12 cellular contexts compared by ENCODE assay signal in the genomic region with DNA sequence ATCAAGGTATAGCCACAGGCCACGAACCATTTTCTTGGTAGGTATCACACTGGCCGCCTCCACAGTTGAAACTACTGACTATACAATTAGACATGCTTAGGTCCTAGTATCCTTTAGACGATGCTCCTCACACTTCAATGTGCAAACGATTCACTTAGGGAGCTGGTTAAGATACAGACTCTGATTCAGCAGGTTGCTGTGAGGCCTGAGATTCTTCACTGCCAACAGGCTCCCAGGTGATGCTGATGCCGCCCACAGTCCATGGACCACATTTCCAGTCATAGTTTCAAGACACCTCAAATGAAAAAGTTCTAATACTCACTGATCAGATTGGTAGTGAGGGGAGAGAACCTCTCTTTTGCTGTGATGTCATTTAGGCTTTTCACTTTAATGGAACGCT. TPM values are rescaled to one million over a fixed set of nuclear protein-coding genes. Genes with fewer than 3 reads are reported as not detected.
DNase-seq lines count a peak whose midpoint lies in the region; ATAC-seq and TF ChIP-seq lines count a peak whose summit lies in the region.
"Had no signal": no experiment of that assay in that cellular context is flagged by ENCODE, and none has a peak within 500 bp of the region (broad histone marks: within the 10 kb centered on the region; RNA-seq: fewer than 3 reads in every experiment).

No MANE protein-coding gene starts in this region.

- H3K27me3 Mint-ChIP-seq in activated T-cell treated with anti-CD3 and anti-CD28 coated beads, Interleukin-2, amount 50 U/mL, for 24 hours, result no peaks in the 10 kb centered on the region
- H3K27me3 Mint-ChIP-seq in activated T-cell treated with anti-CD3 and anti-CD28 coated beads, Interleukin-2, amount 50 U/mL, for 4 hours (ENCODE audit: low read depth), result no peaks in the 10 kb centered on the region
- H3K27me3 Mint-ChIP-seq in CD8-positive, alpha-beta T cell (ENCODE audit: low read depth), result no peaks in the 10 kb centered on the region

- H3K4me3 Mint-ChIP-seq in activated T-cell treated with anti-CD3 and anti-CD28 coated beads, Interleukin-2, amount 50 U/mL, for 24 hours, result no peak overlapping the region
- no peak overlapping the region for H3K4me3 Mint-ChIP-seq in activated T-cell treated with anti-CD3 and anti-CD28 coated beads, Interleukin-2, amount 50 U/mL, for 4 hours
- no peak overlapping the region for H3K4me3 Mint-ChIP-seq in CD8-positive, alpha-beta T cell

- POLR2A ChIA-PET in CD8-positive, alpha-beta T cell (lab: Charles Lee), result interaction anchor here (1.1 kb wide), 1 partner anchor 174 kb away, joined by 3 read pairs; no protein-coding TSS in a partner anchor

- CTCF ChIA-PET in CD8-positive, alpha-beta T cell (lab: Charles Lee), result interaction anchor here (1.4 kb wide), 1 partner anchor 15 kb away, joined by 5 read pairs; no protein-coding TSS in a partner anchor

- H3K4me3 ChIP-seq in CD8-positive, alpha-beta T cell (ENCODE audit: low read depth, low read length), result no peak overlapping the region

- H3K36me3 ChIP-seq in CD8-positive, alpha-beta T cell (ENCODE audit: insufficient read depth, low read length), result peaks cover 72% of the 10 kb centered on the region

- H3K27ac ChIP-seq in CD8-positive, alpha-beta T cell (ENCODE audit: low read depth, low read length), result no peak overlapping the region

- DNase-seq in activated T-cell treated with anti-CD3 and anti-CD28 coated beads for 48 hours (ENCODE audit: low read depth) (peak; percentile 61), NCI-H2107 (lab: John Stamatoyannopoulos, UW) (no peak)
- DNase-seq in activated T-cell treated with anti-CD3 and anti-CD28 coated beads, Interleukin-2, amount 50 U/mL, for 1 hour, result no peak
- no peak for DNase-seq in activated T-cell treated with anti-CD3 and anti-CD28 coated beads, Interleukin-2, amount 50 U/mL, for 24 hours
- no peak for DNase-seq in activated T-cell treated with anti-CD3 and anti-CD28 coated beads, Interleukin-2, amount 50 U/mL, for 4 hours
- DNase-seq in stimulated activated CD4-positive, alpha-beta T cell treated with anti-CD3 and anti-CD28 coated beads, TNF-alpha, amount 100 ng/mL, for 48 hours (ENCODE audit: low read depth in 3 of 3), result peak in 2 of 3 donors; percentile 28 to 65
- DNase-seq in CD8-positive, alpha-beta T cell, result no peak
- DNase-seq: Caco-2, DMS153, GOT3, NCI-H187, NCI-H526 treated with DMSO at 0.1 percent for 48 hours had no signal

- H3K27me3 ChIP-seq in CD8-positive, alpha-beta T cell (ENCODE audit: insufficient read depth, low read length), result no peaks in the 10 kb centered on the region

- peak overlapping the region; percentile 61 for H3K27ac Mint-ChIP-seq in activated T-cell treated with anti-CD3 and anti-CD28 coated beads, Interleukin-2, amount 50 U/mL, for 24 hours
- H3K27ac Mint-ChIP-seq in CD8-positive, alpha-beta T cell, result no peak overlapping the region

- no peak for TF ChIP-seq CTCF in CD8-positive, alpha-beta T cell (IDR thresholded peaks at IDR 0.05)

- peaks cover 37% of the 10 kb centered on the region for H3K4me1 Mint-ChIP-seq in activated T-cell treated with anti-CD3 and anti-CD28 coated beads, Interleukin-2, amount 50 U/mL, for 24 hours (ENCODE audit: low read depth)
- peaks cover 14% of the 10 kb centered on the region for H3K4me1 Mint-ChIP-seq in activated T-cell treated with anti-CD3 and anti-CD28 coated beads, Interleukin-2, amount 50 U/mL, for 4 hours (ENCODE audit: low read depth)
- peaks cover 18% of the 10 kb centered on the region for H3K4me1 Mint-ChIP-seq in CD8-positive, alpha-beta T cell (ENCODE audit: low read depth)

- H3K36me3 Mint-ChIP-seq in activated T-cell treated with anti-CD3 and anti-CD28 coated beads, Interleukin-2, amount 50 U/mL, for 24 hours (ENCODE audit: low read depth), result peaks cover 96% of the 10 kb centered on the region
- peaks cover 43% of the 10 kb centered on the region for H3K36me3 Mint-ChIP-seq in activated T-cell treated with anti-CD3 and anti-CD28 coated beads, Interleukin-2, amount 50 U/mL, for 4 hours (ENCODE audit: insufficient read depth)
- peaks cover 89% of the 10 kb centered on the region for H3K36me3 Mint-ChIP-seq in CD8-positive, alpha-beta T cell

- H3K9me3 Mint-ChIP-seq in activated T-cell treated with anti-CD3 and anti-CD28 coated beads, Interleukin-2, amount 50 U/mL, for 24 hours, result no peaks in the 10 kb centered on the region
- H3K9me3 Mint-ChIP-seq in activated T-cell treated with anti-CD3 and anti-CD28 coated beads, Interleukin-2, amount 50 U/mL, for 4 hours, result no peaks in the 10 kb centered on the region
- H3K9me3 Mint-ChIP-seq in CD8-positive, alpha-beta T cell, result no peaks in the 10 kb centered on the region

- peak; percentile 91 to 92 for ATAC-seq in activated T-cell treated with anti-CD3 and anti-CD28 coated beads, Interleukin-2, amount 50 U/mL, for 4 hours
- ATAC-seq in CD8-positive, alpha-beta T cell, result no peak

- H3K4me1 ChIP-seq in CD8-positive, alpha-beta T cell (ENCODE audit: insufficient read depth, low read length), result peaks cover 5% of the 10 kb centered on the region
- H3K4me1 ChIP-seq: Caco-2 had no signal

- intact Hi-C loops in CD8-positive, alpha-beta T cell (cut with DNase I, micrococcal nuclease), result no loop called here

- H3K9me3 ChIP-seq in CD8-positive, alpha-beta T cell (ENCODE audit: low read length), result no peaks in the 10 kb centered on the region
- H3K9me3 ChIP-seq: Caco-2 had no signal

RNA-seq across cellular contexts. Expression of a gene that starts 6.8 kb away (rescaled TPM):
- 100 to 1,000 TPM; 135 to 179 (median 176) TPM for total RNA-seq in activated T-cell treated with anti-CD3 and anti-CD28 coated beads, Interleukin-2, amount 50 U/mL, for 4 hours
- total RNA-seq in CD8-positive, alpha-beta T cell, result 100 to 1,000 TPM; 129 to 143 TPM

Comparison
In these comparisons a context has a peak if more than half of its experiments do, and no peak if none do; other contexts are left out.
1. DNase-seq: peak in activated T-cell treated with anti-CD3 and anti-CD28 coated beads for 48 hours (single experiment) and stimulated activated CD4-positive, alpha-beta T cell treated with anti-CD3 and anti-CD28 coated beads, TNF-alpha, amount 100 ng/mL, for 48 hours (2 of 3); none in activated T-cell treated with anti-CD3 and anti-CD28 coated beads, Interleukin-2, amount 50 U/mL, for 1 hour (single experiment), activated T-cell treated with anti-CD3 and anti-CD28 coated beads, Interleukin-2, amount 50 U/mL, for 24 hours (single experiment), activated T-cell treated with anti-CD3 and anti-CD28 coated beads, Interleukin-2, amount 50 U/mL, for 4 hours (single experiment), CD8-positive, alpha-beta T cell (0 of 7) and NCI-H2107 (single experiment).